1 cellular context compared by ENCODE assay signal in genomic region chr11:114439229-114440120, GRCh38.
TF ChIP-seq lines count a peak whose summit lies in the region.

Gene REXO2 (plus strand): TSS chr11:114439467. CDS start chr11:114439529, 62 bp downstream.

TF ChIP-seq in K562, 482 proteins besides CTCF, POLR2A, EP300 and RAD21 (continued from another document and continues in another):
- TF ChIP-seq E2F6 (IDR thresholded peaks at IDR 0.05; ENCODE audit: borderline replicate concordance in 1 of 2, extremely low read depth in 1 of 2, insufficient read depth in 1 of 2, insufficient read length in 1 of 2, low read depth in 1 of 2, low read length in 1 of 2, poor library complexity in 1 of 2, severe bottlenecking in 1 of 2) (peak; percentile 67 to 79), U2AF2 (optimal IDR thresholded peaks at IDR 0.05; ENCODE audit: low read depth, low read length) (no peak), ZNF449 (CRISPR knock-in tag; IDR thresholded peaks at IDR 0.05) (no peak), HDAC6 (IDR thresholded peaks at IDR 0.05; ENCODE audit: low read depth, low read length) (no peak), SIRT6 (IDR thresholded peaks at IDR 0.05; ENCODE audit: low read depth, low read length) (no peak), ZNF740 (CRISPR knock-in tag; IDR thresholded peaks at IDR 0.05) (no peak), ZNF740 (tag; IDR thresholded peaks at IDR 0.05) (no peak), ZNF436 (CRISPR knock-in tag; IDR thresholded peaks at IDR 0.05) (no peak), LEF1 (IDR thresholded peaks at IDR 0.05) (0 out of 2 replicates have a peak, but pooled peaks have one; percentile 38), ZNF551 (CRISPR knock-in tag; IDR thresholded peaks at IDR 0.05) (no peak), CHAMP1 (IDR thresholded peaks at IDR 0.05) (no peak), RBM17 (IDR thresholded peaks at IDR 0.05; ENCODE audit: borderline replicate concordance, low read depth, low read length) (no peak), CBX2 (IDR thresholded peaks at IDR 0.05; ENCODE audit: insufficient read depth, low read length, poor library complexity, severe bottlenecking) (no peak), PPARD (CRISPR knock-in tag; IDR thresholded peaks at IDR 0.05) (no peak), IRF1 (CRISPR knock-in tag; IDR thresholded peaks at IDR 0.05; ENCODE audit: borderline replicate concordance) (no peak), SIN3A (IDR thresholded peaks at IDR 0.05; ENCODE audit: borderline replicate concordance in 2 of 2, control insufficient read depth in 1 of 2, low read depth in 2 of 2, low read length in 2 of 2) (peak; percentile 77 to 86; a peak in 1 of 4 replicates), NFE2 (IDR thresholded peaks at IDR 0.05; ENCODE audit: low read depth) (peak; percentile 72), MLX (CRISPR knock-in tag; conservative IDR thresholded peaks at IDR 0.05) (no peak), KDM2B (CRISPR knock-in tag; IDR thresholded peaks at IDR 0.05) (no peak), MED1 (CRISPR knock-in tag; IDR thresholded peaks at IDR 0.05; ENCODE audit: borderline replicate concordance) (no peak), KAT2B (IDR thresholded peaks at IDR 0.05; ENCODE audit: low read depth, low read length) (no peak), FOXM1 (IDR thresholded peaks at IDR 0.05; ENCODE audit: low read depth) (no peak), FOXM1 (CRISPR knock-in tag; IDR thresholded peaks at IDR 0.05; ENCODE audit: low read depth) (peak; percentile 35; the same call in 1 of the 2 replicates), ZKSCAN1 (IDR thresholded peaks at IDR 0.05; ENCODE audit: low read depth, low read length) (no peak), HSF4 (CRISPR knock-in tag; IDR thresholded peaks at IDR 0.05; ENCODE audit: borderline replicate concordance) (no peak), ZNF175 (CRISPR knock-in tag; IDR thresholded peaks at IDR 0.05; ENCODE audit: low read depth) (peak; percentile 42; the same call in 1 of the 2 replicates), ZNF124 (CRISPR knock-in tag; IDR thresholded peaks at IDR 0.05) (no peak), ZNF444 (CRISPR knock-in tag; IDR thresholded peaks at IDR 0.05) (no peak), HDAC8 (tag; IDR thresholded peaks at IDR 0.05) (no peak), CREB5 (CRISPR knock-in tag; IDR thresholded peaks at IDR 0.05) (no peak), NRF1 (conservative IDR thresholded peaks at IDR 0.05 in 1 of 2, IDR thresholded peaks at IDR 0.05 in 1 of 2) (peak; percentile 94 to 95), MCM2 (IDR thresholded peaks at IDR 0.05; ENCODE audit: low read depth) (no peak), WHSC1 (IDR thresholded peaks at IDR 0.05; ENCODE audit: low read length) (no peak), MAFF (IDR thresholded peaks at IDR 0.05; ENCODE audit: low read length) (peak; percentile 8; the same call in 1 of the 2 replicates), BCOR (IDR thresholded peaks at IDR 0.05) (no peak), SMAD1 (IDR thresholded peaks at IDR 0.05; ENCODE audit: low read depth, low read length, partially characterized antibody) (no peak), HNRNPH1 (optimal IDR thresholded peaks at IDR 0.05; ENCODE audit: low read depth, low read length) (no peak), ZNF75A (CRISPR knock-in tag; IDR thresholded peaks at IDR 0.05) (no peak), TAF7 (tag; IDR thresholded peaks at IDR 0.05) (peak; percentile 50), IFI16 (CRISPR knock-in tag; IDR thresholded peaks at IDR 0.05) (no peak), KAT8 (IDR thresholded peaks at IDR 0.05; ENCODE audit: low read depth) (no peak), ZNF263 (CRISPR knock-in tag; IDR thresholded peaks at IDR 0.05; ENCODE audit: borderline replicate concordance) (peak; percentile 56; the same call in 1 of the 2 replicates), SPI1 (IDR thresholded peaks at IDR 0.05; ENCODE audit: borderline replicate concordance, low read depth, low read length) (no peak), HMGXB4 (CRISPR knock-in tag; IDR thresholded peaks at IDR 0.05) (peak; percentile 71; the same call in 1 of the 2 replicates), DEAF1 (CRISPR knock-in tag; IDR thresholded peaks at IDR 0.05) (no peak), ZNF764 (CRISPR knock-in tag; IDR thresholded peaks at IDR 0.05; ENCODE audit: low read depth) (no peak), TSHZ1 (CRISPR knock-in tag; IDR thresholded peaks at IDR 0.05) (no peak)
